ENCODE assay signal across 8 cellular contexts in genomic region chr18:62715439-62715792, GRCh38. TPM values are rescaled to one million over a fixed set of nuclear protein-coding genes. Genes with fewer than 3 reads are reported as not detected.
DNase-seq lines count a peak whose midpoint lies in the region; ATAC-seq and TF ChIP-seq lines count a peak whose summit lies in the region.

Gene PHLPP1, plus strand, starts transcription at chr18:62715541. Its CDS starts 143 bp downstream, at chr18:62715684.

- no peaks in the 10 kb centered on the region for H3K27me3 ChIP-seq in CD4-positive, alpha-beta memory T cell (ENCODE audit: insufficient read depth, low read length)
- no peaks in the 10 kb centered on the region for H3K27me3 ChIP-seq in HUES48 (ENCODE audit: control insufficient read depth, insufficient read depth, low read length)

- peak within 1 kb of the TSS; percentile 76 for H3K27ac ChIP-seq in CD4-positive, alpha-beta memory T cell (ENCODE audit: low read depth, low read length)
- H3K27ac ChIP-seq in HUES48 (ENCODE audit: low read depth, low read length) (peak within 1 kb of the TSS; percentile 87), caudate nucleus (ENCODE audit: low read depth, low read length) (peak within 1 kb of the TSS; percentile 97)

- no peaks in the 10 kb centered on the region for H3K9me3 ChIP-seq in CD4-positive, alpha-beta memory T cell (ENCODE audit: control insufficient read depth in 1 of 2, low read length in 2 of 2)
- H3K9me3 ChIP-seq in HUES48 (ENCODE audit: control insufficient read depth, insufficient read depth, low read length) = no peaks in the 10 kb centered on the region
- H3K9me3 ChIP-seq in mucosa of descending colon = no peaks in the 10 kb centered on the region

- peak within 1 kb of the TSS; percentile 87 for H3K9ac ChIP-seq in HUES48 (ENCODE audit: low read depth, low read length)

- no peaks in the 10 kb centered on the region for H3K36me3 ChIP-seq in CD4-positive, alpha-beta memory T cell (ENCODE audit: insufficient read depth, low read length)
- H3K36me3 ChIP-seq in HUES48 (ENCODE audit: control insufficient read depth, insufficient read depth, low read length) = no peaks in the 10 kb centered on the region
- H3K36me3 ChIP-seq in mucosa of descending colon (ENCODE audit: low read depth) = peaks cover 4% of the 10 kb centered on the region

- H3K27me3 Mint-ChIP-seq in CD4-positive, alpha-beta memory T cell = no peaks in the 10 kb centered on the region

- intact Hi-C loops in CD4-positive, alpha-beta memory T cell (cut with micrococcal nuclease) = loop anchor here (1.0 to 2.0 kb wide), 10 partner anchors 87 to 1255 kb away; partner anchors contain the start of genes PIGN, RELCH, SERPINB8 and VPS4B
- intact Hi-C loops in mucosa of descending colon (cut with DNase I, micrococcal nuclease) = loop anchor here in 1 of 2 donors (10.0 kb wide), 1 partner anchor 259 kb away; no protein-coding TSS in a partner anchor

- H3K4me1 Mint-ChIP-seq in CD4-positive, alpha-beta memory T cell = peaks cover 19 to 39% (median 24%) of the 10 kb centered on the region in 4 donors

- no peaks in the 10 kb centered on the region for H3K9me3 Mint-ChIP-seq in CD4-positive, alpha-beta memory T cell

- no peak for TF ChIP-seq CTCF in GM20000 (IDR thresholded peaks at IDR 0.05; ENCODE audit: extremely low read depth, missing control alignments)
- no peak for TF ChIP-seq CTCF in mucosa of descending colon (IDR thresholded peaks at IDR 0.05)
- no peak for TF ChIP-seq CTCF in omental fat pad (IDR thresholded peaks at IDR 0.05)

- CTCF ChIA-PET in CD4-positive, alpha-beta memory T cell (lab: Charles Lee; ENCODE audit: partially characterized antibody) = interaction anchor here (0.7 to 3.9 kb wide), 17 partner anchors 9 to 724 kb away, joined by 3 to 39 read pairs (median 4); no protein-coding TSS in a partner anchor

- H3K4me1 ChIP-seq in CD4-positive, alpha-beta memory T cell (ENCODE audit: insufficient read depth, low read length) = peaks cover 25% of the 10 kb centered on the region
- H3K4me1 ChIP-seq in HUES48 (ENCODE audit: control insufficient read depth, insufficient read depth, low read length) (peaks cover 32% of the 10 kb centered on the region), mucosa of descending colon (ENCODE audit: low read depth) (peaks cover 21% of the 10 kb centered on the region)

- peak within 1 kb of the TSS; percentile 87 to 97 (median 92) for H3K4me3 Mint-ChIP-seq in CD4-positive, alpha-beta memory T cell

- DNase-seq in CD4-positive, alpha-beta memory T cell = no peak
- peak; percentile 81 for DNase-seq in GM20000 (ENCODE audit: low spot score)
- DNase-seq in caudate nucleus (lab: John Stamatoyannopoulos, UW) = no peak
- no peak for DNase-seq in mucosa of descending colon
- DNase-seq in omental fat pad (ENCODE audit: low spot score) = no peak
- DNase-seq in HuH-7 (ENCODE audit: low spot score) = no peak
- DNase-seq in activated CD4-positive, alpha-beta T cell treated with anti-CD3 and anti-CD28 coated beads, Interleukin-2, amount 50 U/mL, for 48 hours = no peak

- H3K36me3 Mint-ChIP-seq in CD4-positive, alpha-beta memory T cell = peaks cover 0 to 8% of the 10 kb centered on the region in 2 donors

- POLR2A ChIA-PET in CD4-positive, alpha-beta memory T cell (lab: Charles Lee; ENCODE audit: partially characterized antibody) = interaction anchor here (0.6 to 3.1 kb wide), 14 partner anchors 12 to 822 kb away, joined by 3 to 23 read pairs (median 4); partner anchors contain the start of genes PIGN, RELCH, VPS4B and ZCCHC2

- ATAC-seq in mucosa of descending colon (no peak), omental fat pad (ENCODE audit: low FRiP score) (no peak)

- H3K27ac Mint-ChIP-seq in CD4-positive, alpha-beta memory T cell = peak within 1 kb of the TSS; percentile 93 to 99 (median 98)

- peak within 1 kb of the TSS; percentile 32 to 71 for H3K4me3 ChIP-seq in CD4-positive, alpha-beta memory T cell (ENCODE audit: low read length in 2 of 2)
- H3K4me3 ChIP-seq in HUES48 (ENCODE audit: low read depth, low read length) = peak within 1 kb of the TSS; percentile 83
- H3K4me3 ChIP-seq in mucosa of descending colon = peak within 1 kb of the TSS; percentile 57

RNA-seq across cellular contexts. Expression of gene PHLPP1, which starts in this region (rescaled TPM):
- total RNA-seq in CD4-positive, alpha-beta memory T cell = 1 to 10 TPM; 6.3 to 7.8 TPM
- under 1 TPM in 1 of 2 donors, not detected in 1; 0.36 TPM for polyA plus RNA-seq in CD4-positive, alpha-beta memory T cell
- total RNA-seq in mucosa of descending colon (10 to 100 TPM; 17.9 to 28.9 (median 19.7) TPM), omental fat pad (10 to 100 TPM in 2 of 4 donors, 1 to 10 TPM in 2; 6.3 to 18.0 (median 10.4) TPM)
